In genomic region chr2:106812377-106812776, GRCh38 we compare ENCODE assay signal across 26 cellular contexts.
DNase-seq lines count a peak whose midpoint lies in the region; ATAC-seq and TF ChIP-seq lines count a peak whose summit lies in the region.
"Had no signal": no experiment of that assay in that cellular context is flagged by ENCODE, and none has a peak within 500 bp of the region (broad histone marks: within the 10 kb centered on the region; RNA-seq: fewer than 3 reads in every experiment).

No MANE protein-coding gene starts in this region.

- H3K4me3 ChIP-seq in right cardiac atrium (ENCODE audit: low read length) (no peak overlapping the region), thoracic aorta (peak overlapping the region; percentile 17), spleen (no peak overlapping the region)
- H3K4me3 ChIP-seq: cardiac muscle cell, GM23338, right lobe of liver had no signal

- H3K36me3 ChIP-seq in thoracic aorta (no peaks in the 10 kb centered on the region), spleen (no peaks in the 10 kb centered on the region)
- H3K36me3 ChIP-seq: cardiac muscle cell, right lobe of liver had no signal

- intact Hi-C loops in Right ventricle myocardium inferior (cut with DNase I), result no loop called here
- intact Hi-C loops in cardiac septum (cut with DNase I), result no loop called here
- intact Hi-C loops in right cardiac atrium (cut with DNase I), result no loop called here
- intact Hi-C loops in spleen (cut with DNase I; ENCODE audit: low total_unique reads), result no loop called here

- TF ChIP-seq POLR2A in spleen (IDR thresholded peaks at IDR 0.05), result no peak

- H3K9me3 ChIP-seq in right cardiac atrium (ENCODE audit: control insufficient read depth, low read length) (no peaks in the 10 kb centered on the region), thoracic aorta (no peaks in the 10 kb centered on the region), spleen (peaks cover 0 to 4% (median 0%) of the 10 kb centered on the region in 8 donors)
- H3K9me3 ChIP-seq: right lobe of liver had no signal

- H3K4me1 ChIP-seq in right cardiac atrium (ENCODE audit: control insufficient read depth, insufficient read depth, low read length) (no peaks in the 10 kb centered on the region), thoracic aorta (ENCODE audit: control insufficient read depth in 1 of 2, low read depth in 2 of 2) (peaks cover 41 to 82% of the 10 kb centered on the region in 2 donors), spleen (no peaks in the 10 kb centered on the region)
- H3K4me1 ChIP-seq: right lobe of liver had no signal

- H3K27me3 ChIP-seq in right cardiac atrium (ENCODE audit: control insufficient read depth, insufficient read depth) (no peaks in the 10 kb centered on the region), thoracic aorta (replicated peaks; ENCODE audit: insufficient read depth) (no peaks in the 10 kb centered on the region), spleen (replicated peaks in 1 of 7) (peaks cover 0 to 18% (median 0%) of the 10 kb centered on the region in 7 donors)
- H3K27me3 ChIP-seq: cardiac muscle cell, right lobe of liver had no signal

- WGBS in right cardiac atrium, result 48% methylated on average over 4 of the region's 4 CpGs
- 81 to 96% (median 93%) methylated on average over 4 of the region's 4 CpGs for WGBS in spleen, 5 donors

- TF ChIP-seq CTCF in thoracic aorta (IDR thresholded peaks at IDR 0.05), result no peak
- TF ChIP-seq CTCF in spleen (IDR thresholded peaks at IDR 0.05 in 8 of 11, conservative IDR thresholded peaks at IDR 0.05 in 3 of 11), result no peak

- ATAC-seq in Right ventricle myocardium inferior (peak; percentile 78), right cardiac atrium (peak; percentile 87 to 95), thoracic aorta (ENCODE audit: insufficient number of reproducible peaks, low FRiP score, low read depth) (peak; percentile 64), esophagus mucosa (no peak)
- ATAC-seq: activated CD4-positive, alpha-beta T cell treated with anti-CD3 and anti-CD28 coated beads for 36 hours; GM23338; stimulated activated memory B cell treated with anti-CD40 and anti-IgM and Interleukin-4, amounts not matched to agents 10 μg/mL and 1 μg/mL and 100 μg/mL, for 72 hours had no signal

- no peak overlapping the region for H3K27ac ChIP-seq in right cardiac atrium (ENCODE audit: low read length)
- H3K27ac ChIP-seq in thoracic aorta, result peak overlapping the region; percentile 79 to 83
- no peak overlapping the region for H3K27ac ChIP-seq in spleen
- H3K27ac ChIP-seq: cardiac muscle cell, HL-60, right lobe of liver had no signal

- DNase-seq in Right ventricle myocardium inferior (ENCODE audit: missing footprints) (no peak), cardiac septum (ENCODE audit: low spot score) (no peak), brain pericyte (ENCODE audit: low read depth, low spot score) (peak; percentile 12), right cardiac atrium (peak in 1 of 3 donors; percentile 72), thoracic aorta (ENCODE audit: low spot score) (peak; percentile 28), spleen (no peak), COLO668 (lab: John Stamatoyannopoulos, UW; ENCODE audit: unreplicated experiment) (no peak)
- DNase-seq: activated CD4-positive, alpha-beta T cell treated with anti-CD3 and anti-CD28 coated beads for 36 hours; activated CD8-positive, alpha-beta memory T cell treated with anti-CD3 and anti-CD28 coated beads for 24 hours; activated effector memory CD4-positive, alpha-beta T cell treated with anti-CD3 and anti-CD28 coated beads, Interleukin-2, amount 50 U/mL, for 16 hours; CD4-positive, alpha-beta T cell; glutamatergic neuron; Kasumi-1; kidney; mammary epithelial cell; MV-4-11; NCI-H1436 treated with DMSO at 0.1 percent for 48 hours; NCI-H2107; posterior cingulate gyrus; right lobe of liver; stimulated activated CD4-positive, alpha-beta T cell treated with anti-CD3 and anti-CD28 coated beads, Interleukin-4, amount 100 ng/mL, for 4 hours had no signal

Comparison
In these comparisons a context has a peak if more than half of its experiments do, and no peak if none do; other contexts are left out.
1. DNase-seq: peak in brain pericyte (single experiment) and thoracic aorta (single experiment); none in Right ventricle myocardium inferior (single experiment), cardiac septum (single experiment), spleen (single experiment) and COLO668 (single experiment).
2. H3K27ac ChIP-seq: peak in thoracic aorta (2 of 2); none in right cardiac atrium (single experiment) and spleen (0 of 8).